Comparison of ENCODE assay signal across 8 cellular contexts in the genomic region with DNA sequence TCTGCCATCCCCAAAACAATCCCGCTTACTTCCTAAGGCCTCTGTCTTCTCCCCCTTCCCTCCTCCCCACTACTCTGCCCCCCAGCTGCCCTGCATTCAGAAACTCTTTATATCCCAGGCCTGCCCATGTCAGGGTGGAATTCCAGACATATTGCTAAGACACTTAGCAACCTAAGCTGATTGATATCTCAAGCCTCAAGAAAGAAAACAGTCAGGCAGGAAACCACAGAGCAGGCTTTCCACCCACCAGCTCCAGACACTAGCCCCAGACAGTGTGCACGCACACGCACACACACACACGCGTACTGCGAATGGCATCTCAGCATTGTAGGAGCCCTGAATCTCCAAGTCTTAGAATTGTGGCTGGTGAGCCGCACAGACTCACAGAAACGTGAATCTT. TPM values are rescaled to one million over a fixed set of nuclear protein-coding genes. Genes with fewer than 3 reads are reported as not detected.
A peak's percentile ranks its signal among the peaks of the same experiment; 100 is the strongest.
DNase-seq lines count a peak whose midpoint lies in the region; ATAC-seq and TF ChIP-seq lines count a peak whose summit lies in the region.

No MANE protein-coding gene starts in this region.

- H3K36me3 ChIP-seq in right lobe of liver: no peaks in the 10 kb centered on the region

- POLR2A ChIA-PET in activated CD4-positive, alpha-beta memory T cell treated with anti-CD3 and anti-CD28 coated beads for 36 hours (lab: Charles Lee): no interaction called here

- intact Hi-C loops in activated CD4-positive, alpha-beta memory T cell treated with anti-CD3 and anti-CD28 coated beads for 36 hours (cut with micrococcal nuclease): no loop called here
- intact Hi-C loops in right lobe of liver (cut with DNase I): no loop called here

- no peak for TF ChIP-seq POLR2A in right lobe of liver (IDR thresholded peaks at IDR 0.05)

- no peak for ATAC-seq in right lobe of liver
- ATAC-seq in GM19397 (IDR thresholded peaks at IDR 0.05; ENCODE audit: unreplicated experiment): no peak
- no peak for ATAC-seq in GM21825 (IDR thresholded peaks at IDR 0.05; ENCODE audit: unreplicated experiment)

- peaks cover 11% of the 10 kb centered on the region for H3K4me1 Mint-ChIP-seq in activated CD4-positive, alpha-beta memory T cell treated with anti-CD3 and anti-CD28 coated beads for 36 hours (ENCODE audit: low read depth)

- no peaks in the 10 kb centered on the region for H3K27me3 ChIP-seq in right lobe of liver

- H3K4me3 Mint-ChIP-seq in activated CD4-positive, alpha-beta memory T cell treated with anti-CD3 and anti-CD28 coated beads for 36 hours: no peak overlapping the region

- H3K27me3 Mint-ChIP-seq in activated CD4-positive, alpha-beta memory T cell treated with anti-CD3 and anti-CD28 coated beads for 36 hours: peaks cover 5% of the 10 kb centered on the region

- no peaks in the 10 kb centered on the region for H3K9me3 ChIP-seq in right lobe of liver

- no peak overlapping the region for H3K4me3 ChIP-seq in right lobe of liver

- no peak overlapping the region for H3K27ac ChIP-seq in right lobe of liver

- DNase-seq in stimulated activated CD4-positive, alpha-beta T cell treated with anti-CD3 and anti-CD28 coated beads, Interleukin-1b, Interleukin-23, amount 100 ng/mL, for 48 hours: peak; percentile 26
- no peak for DNase-seq in stimulated activated CD4-positive, alpha-beta T cell treated with anti-CD3 and anti-CD28 coated beads, Interleukin-4, amount 100 ng/mL, for 4 hours
- peak; percentile 54 for DNase-seq in activated CD4-positive, alpha-beta memory T cell treated with anti-CD3 and anti-CD28 coated beads for 36 hours
- DNase-seq in islet precursor cell (peak; percentile 98), right lobe of liver (no peak), GM20000 (ENCODE audit: low spot score) (no peak)

- TF ChIP-seq CTCF in right lobe of liver (IDR thresholded peaks at IDR 0.05) (no peak), GM20000 (IDR thresholded peaks at IDR 0.05; ENCODE audit: extremely low read depth, missing control alignments) (no peak)

- peaks cover 0 to 23% (median 6%) of the 10 kb centered on the region in 4 donors for H3K4me1 ChIP-seq in right lobe of liver

- CTCF ChIA-PET in activated CD4-positive, alpha-beta memory T cell treated with anti-CD3 and anti-CD28 coated beads for 36 hours (lab: Charles Lee): interaction anchor here (1.3 to 1.6 kb wide), 2 partner anchors 35 to 44 kb away, joined by 4 to 6 read pairs; no protein-coding TSS in a partner anchor

- H3K36me3 Mint-ChIP-seq in activated CD4-positive, alpha-beta memory T cell treated with anti-CD3 and anti-CD28 coated beads for 36 hours: no peaks in the 10 kb centered on the region

- H3K9me3 Mint-ChIP-seq in activated CD4-positive, alpha-beta memory T cell treated with anti-CD3 and anti-CD28 coated beads for 36 hours: no peaks in the 10 kb centered on the region

- H3K27ac Mint-ChIP-seq in activated CD4-positive, alpha-beta memory T cell treated with anti-CD3 and anti-CD28 coated beads for 36 hours: no peak overlapping the region

- 67% methylated on average over 7 of the region's 8 CpGs for WGBS in right lobe of liver (ENCODE audit: insufficient coverage, low coverage, low lambda C conversion rate, missing lambda C conversion rate)

RNA-seq across cellular contexts. Expression of gene LPCAT2, which starts 8.9 kb away (rescaled TPM):
- total RNA-seq in activated CD4-positive, alpha-beta memory T cell treated with anti-CD3 and anti-CD28 coated beads for 36 hours: under 1 TPM; 0.12 to 0.40 TPM
- 1 to 10 TPM; 1.8 to 5.1 (median 2.7) TPM for total RNA-seq in right lobe of liver

RNA-seq across cellular contexts. Expression of gene MMP2, which starts 21.0 kb away (rescaled TPM):
- total RNA-seq in activated CD4-positive, alpha-beta memory T cell treated with anti-CD3 and anti-CD28 coated beads for 36 hours: not detected
- total RNA-seq in right lobe of liver: 10 to 100 TPM in 2 of 6 experiments, 1 to 10 TPM in 4; 4.8 to 13.2 (median 6.7) TPM

Comparison
In these comparisons a context has a peak if more than half of its experiments do, and no peak if none do; other contexts are left out.
1. DNase-seq: peak in stimulated activated CD4-positive, alpha-beta T cell treated with anti-CD3 and anti-CD28 coated beads, Interleukin-1b, Interleukin-23, amount 100 ng/mL, for 48 hours (single experiment), activated CD4-positive, alpha-beta memory T cell treated with anti-CD3 and anti-CD28 coated beads for 36 hours (single experiment) and islet precursor cell (single experiment); none in stimulated activated CD4-positive, alpha-beta T cell treated with anti-CD3 and anti-CD28 coated beads, Interleukin-4, amount 100 ng/mL, for 4 hours (0 of 2), right lobe of liver (0 of 3) and GM20000 (single experiment).
2. RNA of gene MMP2, which starts 21.0 kb away (total RNA-seq): 4.8 to 13.2 TPM in right lobe of liver; not detected in activated CD4-positive, alpha-beta memory T cell treated with anti-CD3 and anti-CD28 coated beads for 36 hours; every median in the first group is over 4 times any median in the second.